In the genomic region with DNA sequence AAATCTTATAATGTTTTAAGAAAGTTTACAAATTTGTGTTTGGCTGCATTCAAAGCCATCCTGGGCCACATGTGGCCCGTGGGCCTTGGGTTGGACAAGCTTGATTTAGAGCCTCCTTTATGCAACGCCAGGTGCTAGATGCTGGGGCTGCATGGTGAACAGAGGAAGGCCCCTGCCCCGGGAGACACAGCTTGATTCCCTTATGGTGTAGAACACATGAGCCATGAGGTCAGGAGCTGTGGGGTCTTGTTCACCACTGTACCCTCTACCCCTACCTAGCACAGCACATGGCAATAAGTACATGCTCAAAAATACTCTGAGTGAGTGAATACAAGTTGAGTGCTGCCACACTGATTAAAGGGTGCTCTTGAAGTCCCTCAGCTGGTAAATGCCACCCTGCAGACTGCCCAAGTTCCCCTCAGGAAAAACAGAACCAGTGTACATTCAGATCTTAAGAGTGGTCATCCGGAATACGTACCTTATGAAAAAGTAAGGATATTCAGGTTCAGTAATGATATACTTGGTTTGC, we compare ENCODE assay signal across 8 cellular contexts.
A peak's percentile ranks its signal among the peaks of the same experiment; 100 is the strongest.
DNase-seq lines count a peak whose midpoint lies in the region; ATAC-seq and TF ChIP-seq lines count a peak whose summit lies in the region.

No MANE protein-coding gene starts in this region.

- intact Hi-C loops in body of pancreas (cut with DNase I), result no loop called here
- intact Hi-C loops in psoas muscle (cut with DNase I), result loop anchor here in 1 of 2 donors (5.0 kb wide), 1 partner anchor 71 kb away; a partner anchor contains a TSS

- peak overlapping the region in 3 of 4 donors; percentile 13 to 69 (median 52) for H3K27ac ChIP-seq in body of pancreas
- peak overlapping the region; percentile 97 for H3K27ac ChIP-seq in psoas muscle

- ATAC-seq in GM19023 (IDR thresholded peaks at IDR 0.05; ENCODE audit: unreplicated experiment), result peak; percentile 14
- ATAC-seq in HG03135 (IDR thresholded peaks at IDR 0.05; ENCODE audit: unreplicated experiment), result peak; percentile 13
- ATAC-seq in body of pancreas, result no peak
- ATAC-seq in psoas muscle, result no peak

- TF ChIP-seq CTCF in body of pancreas (IDR thresholded peaks at IDR 0.05), result no peak
- TF ChIP-seq CTCF in psoas muscle (IDR thresholded peaks at IDR 0.05), result no peak

- no peaks in the 10 kb centered on the region for H3K36me3 ChIP-seq in body of pancreas (replicated peaks in 1 of 2; ENCODE audit: insufficient read depth in 1 of 2, low read depth in 2 of 2)
- H3K36me3 ChIP-seq in psoas muscle (ENCODE audit: insufficient read depth in 1 of 2, low read depth in 1 of 2), result peaks cover 0 to 4% of the 10 kb centered on the region in 2 donors
- H3K36me3 ChIP-seq in H7 (replicated peaks; ENCODE audit: control insufficient read depth, insufficient read depth, low read length), result no peaks in the 10 kb centered on the region

- WGBS in body of pancreas, 2 donors, result 76 to 88% methylated on average over 5 of the region's 5 CpGs
- WGBS in psoas muscle, 3 donors, result 39 to 54% (median 40%) methylated on average over 5 of the region's 5 CpGs

- H3K27me3 ChIP-seq in body of pancreas, result no peaks in the 10 kb centered on the region
- no peaks in the 10 kb centered on the region for H3K27me3 ChIP-seq in psoas muscle (ENCODE audit: insufficient read depth in 3 of 3, low read length in 2 of 3)
- H3K27me3 ChIP-seq in H7 (ENCODE audit: control insufficient read depth, insufficient read depth, low read length), result no peaks in the 10 kb centered on the region

- DNase-seq in body of pancreas (no peak), psoas muscle (no peak), H7 (no peak), COR-L47 (lab: John Stamatoyannopoulos, UW) (no peak), erythroblast (lab: John Stamatoyannopoulos, UW) (no peak), pons (ENCODE audit: low spot score) (no peak)

- H3K4me3 ChIP-seq in body of pancreas (no peak overlapping the region), psoas muscle (peak overlapping the region; percentile 59), H7 (ENCODE audit: insufficient read depth, low read depth, low read length) (no peak overlapping the region)

- H3K9me3 ChIP-seq in body of pancreas (no peaks in the 10 kb centered on the region), psoas muscle (no peaks in the 10 kb centered on the region)

- TF ChIP-seq POLR2A in body of pancreas (IDR thresholded peaks at IDR 0.05), result no peak
- no peak for TF ChIP-seq POLR2A in erythroblast (IDR thresholded peaks at IDR 0.05; ENCODE audit: low read length)

- H3K4me1 ChIP-seq in body of pancreas (peaks cover 18% of the 10 kb centered on the region), psoas muscle (peaks cover 46% of the 10 kb centered on the region)

Comparison
In these comparisons a context has a peak if more than half of its experiments do, and no peak if none do; other contexts are left out.
1. ATAC-seq: peak in GM19023 (single experiment) and HG03135 (single experiment); none in body of pancreas (single experiment) and psoas muscle (0 of 4).